ENCODE assay signal across 33 cellular contexts in the genomic region with DNA sequence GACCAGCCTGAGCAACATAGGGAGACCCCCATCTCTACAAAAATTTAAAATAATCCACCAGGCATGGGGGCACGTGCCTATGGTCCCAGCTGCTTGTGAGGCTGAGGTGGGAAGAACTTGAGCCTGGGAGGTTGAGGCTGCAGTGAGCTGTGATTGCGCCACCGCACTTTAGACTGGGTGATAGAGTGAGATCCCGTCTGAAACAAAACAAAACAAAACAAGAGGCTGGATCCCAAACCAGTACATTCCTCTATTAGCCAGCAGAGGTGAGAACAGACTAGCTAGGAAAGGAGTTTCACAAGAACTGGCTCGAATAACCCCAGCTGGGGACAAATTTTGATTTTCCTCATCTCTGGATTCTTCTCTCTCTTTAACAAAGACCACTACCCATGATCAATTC.
"Had no signal": no experiment of that assay in that cellular context is flagged by ENCODE, and none has a peak within 500 bp of the region (broad histone marks: within the 10 kb centered on the region; RNA-seq: fewer than 3 reads in every experiment).

No MANE protein-coding gene starts in this region.

- H3K4me3 Mint-ChIP-seq: naive B cell; naive thymus-derived CD8-positive, alpha-beta T cell; natural killer cell treated with Interleukin-12 subunit alpha and Interleukin-12 subunit beta and Interleukin-15 and Interleukin-18, amount 100 ng/mL, for 72 hours; nephron progenitor cell; neural crest cell; stimulated activated memory B cell treated with anti-CD40 and anti-IgM and Interleukin-4, amounts not matched to agents 10 μg/mL and 1 μg/mL and 100 μg/mL, for 72 hours; stimulated activated naive CD8-positive, alpha-beta T cell treated with anti-CD3 and anti-CD28 coated beads, Interleukin-15, amount 100 ng/mL, for 72 hours; type B pancreatic cell had no signal

- H2AFZ ChIP-seq: parathyroid adenoma had no signal

- H3K36me3 ChIP-seq: ovary, spleen, suprapubic skin, tibial artery, transverse colon, upper lobe of right lung, uterus had no signal

- H3K9ac ChIP-seq: parathyroid adenoma had no signal

- H3K9me3 ChIP-seq: ovary, psoas muscle, spleen, suprapubic skin, testis, tibial artery, transverse colon, upper lobe of right lung, uterus had no signal

- ATAC-seq: naive thymus-derived CD8-positive, alpha-beta T cell; natural killer cell treated with Interleukin-12 subunit alpha and Interleukin-12 subunit beta and Interleukin-15 and Interleukin-18, amount 100 ng/mL, for 72 hours; psoas muscle; right cardiac atrium; sciatic nerve; stimulated activated memory B cell treated with anti-CD40 and anti-IgM and Interleukin-4, amounts not matched to agents 10 μg/mL and 1 μg/mL and 100 μg/mL, for 72 hours; stimulated activated naive CD8-positive, alpha-beta T cell treated with anti-CD3 and anti-CD28 coated beads, Interleukin-15, amount 100 ng/mL, for 72 hours; stimulated activated naive CD8-positive, alpha-beta T cell treated with anti-CD3 and anti-CD28 coated beads, Interleukin-15, Interleukin-2, amounts not matched to agents 100 U/mL and 50 U/mL, for 24 hours; upper lobe of right lung had no signal

- H3K9me3 Mint-ChIP-seq: naive B cell; stimulated activated memory B cell treated with anti-CD40 and anti-IgM and Interleukin-4, amounts not matched to agents 10 μg/mL and 1 μg/mL and 100 μg/mL, for 72 hours; type B pancreatic cell had no signal

- DNase-seq: naive B cell; naive thymus-derived CD8-positive, alpha-beta T cell; nephron progenitor cell; occipital lobe; ovary; posterior cingulate gyrus; psoas muscle; right cardiac atrium; spleen; stimulated activated CD4-positive, alpha-beta T cell treated with anti-CD3 and anti-CD28 coated beads, Interleukin-12 subunit alpha, Interleukin-12 subunit beta, amount 100 ng/mL, for 4 hours; stimulated activated CD4-positive, alpha-beta T cell treated with anti-CD3 and anti-CD28 coated beads, Interleukin-1b, Interleukin-23, amount 100 ng/mL, for 48 hours; stimulated activated CD4-positive, alpha-beta T cell treated with anti-CD3 and anti-CD28 coated beads, Interleukin-4, amount 100 ng/mL, for 1 hour; stimulated activated CD4-positive, alpha-beta T cell treated with anti-CD3 and anti-CD28 coated beads, Interleukin-4, amount 100 ng/mL, for 4 hours; stimulated activated CD8-positive, alpha-beta memory T cell treated with anti-CD3 and anti-CD28 coated beads, Interleukin-4, amount 100 ng/mL, for 48 hours; stimulated activated naive CD4-positive, alpha-beta T cell; stimulated activated naive CD8-positive, alpha-beta T cell treated with anti-CD3 and anti-CD28 coated beads, Interleukin-15, amount 100 ng/mL, for 72 hours; stimulated activated naive CD8-positive, alpha-beta T cell treated with anti-CD3 and anti-CD28 coated beads, Interleukin-15, Interleukin-2, amounts not matched to agents 100 U/mL and 50 U/mL, for 24 hours; substantia nigra; testis; tibial artery; transverse colon; upper lobe of right lung; uterus had no signal

- H3K36me3 Mint-ChIP-seq: naive B cell; naive thymus-derived CD8-positive, alpha-beta T cell; natural killer cell treated with Interleukin-12 subunit alpha and Interleukin-12 subunit beta and Interleukin-15 and Interleukin-18, amount 100 ng/mL, for 72 hours; stimulated activated memory B cell treated with anti-CD40 and anti-IgM and Interleukin-4, amounts not matched to agents 10 μg/mL and 1 μg/mL and 100 μg/mL, for 72 hours; type B pancreatic cell had no signal

- H3K27ac Mint-ChIP-seq: naive B cell; naive thymus-derived CD8-positive, alpha-beta T cell; natural killer cell treated with Interleukin-12 subunit alpha and Interleukin-12 subunit beta and Interleukin-15 and Interleukin-18, amount 100 ng/mL, for 72 hours; nephron progenitor cell; progenitor cell of endocrine pancreas; stimulated activated memory B cell treated with anti-CD40 and anti-IgM and Interleukin-4, amounts not matched to agents 10 μg/mL and 1 μg/mL and 100 μg/mL, for 72 hours; stimulated activated naive CD8-positive, alpha-beta T cell treated with anti-CD3 and anti-CD28 coated beads, Interleukin-15, amount 100 ng/mL, for 72 hours; type B pancreatic cell had no signal

- H3K79me2 ChIP-seq: parathyroid adenoma had no signal

- H3K27me3 Mint-ChIP-seq: stimulated activated memory B cell treated with anti-CD40 and anti-IgM and Interleukin-4, amounts not matched to agents 10 μg/mL and 1 μg/mL and 100 μg/mL, for 72 hours; stimulated activated naive CD8-positive, alpha-beta T cell treated with anti-CD3 and anti-CD28 coated beads, Interleukin-15, amount 100 ng/mL, for 72 hours had no signal

- H3K4me3 ChIP-seq: ovary, psoas muscle, skin epidermis, smooth muscle cell, spleen, suprapubic skin, testis, tibial artery, transverse colon, upper lobe of right lung, uterus had no signal

- H3K27ac ChIP-seq: ovary, parathyroid adenoma, psoas muscle, skin epidermis, spleen, suprapubic skin, testis, tibial artery, transverse colon, upper lobe of right lung, uterus had no signal

- H3K4me1 ChIP-seq: parathyroid adenoma, psoas muscle, spleen, suprapubic skin, testis, transverse colon, upper lobe of right lung, uterus had no signal

- H3K27me3 ChIP-seq: ovary, spleen, testis, tibial artery, transverse colon, upper lobe of right lung, uterus had no signal

- H3K4me2 ChIP-seq: smooth muscle cell had no signal

- H3K4me1 Mint-ChIP-seq: naive B cell; naive thymus-derived CD8-positive, alpha-beta T cell; neural crest cell; stimulated activated memory B cell treated with anti-CD40 and anti-IgM and Interleukin-4, amounts not matched to agents 10 μg/mL and 1 μg/mL and 100 μg/mL, for 72 hours; stimulated activated naive CD8-positive, alpha-beta T cell treated with anti-CD3 and anti-CD28 coated beads, Interleukin-15, amount 100 ng/mL, for 72 hours had no signal
